ENCODE assay signal across 15 cellular contexts in genomic region chr14:35353409-35354172, GRCh38. TPM values are rescaled to one million over a fixed set of nuclear protein-coding genes. Genes with fewer than 3 reads are reported as not detected.
DNase-seq lines count a peak whose midpoint lies in the region; ATAC-seq and TF ChIP-seq lines count a peak whose summit lies in the region.
"Had no signal": no experiment of that assay in that cellular context is flagged by ENCODE, and none has a peak within 500 bp of the region (broad histone marks: within the 10 kb centered on the region; RNA-seq: fewer than 3 reads in every experiment).

No MANE protein-coding gene starts in this region.

- H3K36me3 ChIP-seq in Panc1 (ENCODE audit: control insufficient read depth, insufficient read depth, low read length) (no peaks in the 10 kb centered on the region), testis (ENCODE audit: low read depth, missing control alignments) (no peaks in the 10 kb centered on the region), heart left ventricle (no peaks in the 10 kb centered on the region)
- H3K36me3 ChIP-seq: stomach, uterus had no signal

- H3K4me3 ChIP-seq in Panc1 (ENCODE audit: low read depth in 2 of 2, low read length in 2 of 2) (no peak overlapping the region), testis (no peak overlapping the region), heart left ventricle (no peak overlapping the region)
- H3K4me3 ChIP-seq: stomach, uterus had no signal

- H3K9me3 Mint-ChIP-seq in activated naive CD8-positive, alpha-beta T cell (ENCODE audit: low read depth): no peaks in the 10 kb centered on the region
- H3K9me3 Mint-ChIP-seq in activated naive CD8-positive, alpha-beta T cell treated with anti-CD3 and anti-CD28 coated beads, Interleukin-2, amount 50 U/mL, for 24 hours: no peaks in the 10 kb centered on the region
- H3K9me3 Mint-ChIP-seq: T-cell had no signal

- H3K4me3 Mint-ChIP-seq in activated naive CD8-positive, alpha-beta T cell: no peak overlapping the region
- H3K4me3 Mint-ChIP-seq in activated naive CD8-positive, alpha-beta T cell treated with anti-CD3 and anti-CD28 coated beads, Interleukin-2, amount 50 U/mL, for 24 hours: no peak overlapping the region
- H3K4me3 Mint-ChIP-seq: T-cell had no signal

- peak overlapping the region; percentile 0 for H3K27ac Mint-ChIP-seq in activated naive CD8-positive, alpha-beta T cell
- H3K27ac Mint-ChIP-seq in activated naive CD8-positive, alpha-beta T cell treated with anti-CD3 and anti-CD28 coated beads, Interleukin-2, amount 50 U/mL, for 24 hours: no peak overlapping the region
- H3K27ac Mint-ChIP-seq: T-cell had no signal

- no TSS peak for BruUV-seq in Panc1 (replicated peaks; lab: Mats Ljungman, UMichigan)

- ATAC-seq in activated naive CD8-positive, alpha-beta T cell treated with anti-CD3 and anti-CD28 coated beads, Interleukin-2, amount 50 U/mL, for 24 hours: no peak
- ATAC-seq in Panc1: no peak
- peak; percentile 69 for ATAC-seq in left lobe of liver
- ATAC-seq in heart left ventricle: no peak
- ATAC-seq: T-cell had no signal

- WGBS in testis, 2 donors: 67 to 74% methylated on average over 10 of the region's 10 CpGs
- WGBS in heart left ventricle, 4 donors: 71 to 82% (median 77%) methylated on average over 10 of the region's 10 CpGs

- H3K36me3 Mint-ChIP-seq in activated naive CD8-positive, alpha-beta T cell: no peaks in the 10 kb centered on the region
- no peaks in the 10 kb centered on the region for H3K36me3 Mint-ChIP-seq in activated naive CD8-positive, alpha-beta T cell treated with anti-CD3 and anti-CD28 coated beads, Interleukin-2, amount 50 U/mL, for 24 hours (ENCODE audit: low read depth)
- H3K36me3 Mint-ChIP-seq: T-cell had no signal

- POLR2A ChIA-PET in Panc1 (lab: Charles Lee): no interaction called here

- DNase-seq in activated naive CD8-positive, alpha-beta T cell treated with anti-CD3 and anti-CD28 coated beads, Interleukin-2, amount 50 U/mL, for 24 hours: no peak
- DNase-seq in Panc1 (ENCODE audit: low read depth, low spot score): no peak
- peak; percentile 74 for DNase-seq in left lobe of liver (ENCODE audit: low spot score)
- no peak for DNase-seq in testis
- no peak for DNase-seq in heart left ventricle
- DNase-seq in activated CD4-positive, CD25-positive, alpha-beta regulatory T cell (lab: John Stamatoyannopoulos, UW): no peak
- DNase-seq in HK-2 (ENCODE audit: unreplicated experiment): no peak
- DNase-seq: activated CD4-positive, CD25-positive, alpha-beta regulatory T cell treated with anti-CD3 and anti-CD28 coated beads, Interleukin-2, amount 50 U/mL, for 72 hours; NCI-H187 treated with DMSO at 0.1 percent for 48 hours; NCI-H774; stimulated activated CD4-positive, alpha-beta T cell treated with anti-CD3 and anti-CD28 coated beads, Interleukin-15, amount 100 ng/mL, for 24 hours; stomach; T-cell; uterus had no signal

- TF ChIP-seq POLR2A in testis (IDR thresholded peaks at IDR 0.05) (no peak), heart left ventricle (IDR thresholded peaks at IDR 0.05) (no peak)

- CTCF ChIA-PET in Panc1 (lab: Charles Lee): no interaction called here

- H3K27me3 ChIP-seq in Panc1 (ENCODE audit: control insufficient read depth, insufficient read depth, low read length): no peaks in the 10 kb centered on the region
- H3K27me3 ChIP-seq in testis: no peaks in the 10 kb centered on the region
- no peaks in the 10 kb centered on the region for H3K27me3 ChIP-seq in heart left ventricle
- H3K27me3 ChIP-seq: stomach, uterus had no signal

- no peaks in the 10 kb centered on the region for H3K27me3 Mint-ChIP-seq in activated naive CD8-positive, alpha-beta T cell
- no peaks in the 10 kb centered on the region for H3K27me3 Mint-ChIP-seq in activated naive CD8-positive, alpha-beta T cell treated with anti-CD3 and anti-CD28 coated beads, Interleukin-2, amount 50 U/mL, for 24 hours

- in situ Hi-C loops in Panc1 (cut with HindIII; ENCODE audit: low pct_unique_long_range_greater_than_20kb, low sequenced_read_pairs): no loop called here

- intact Hi-C loops in Panc1 (cut with micrococcal nuclease; ENCODE audit: unreplicated experiment) (no loop called here), testis (cut with DNase I; ENCODE audit: low total_unique reads) (no loop called here), heart left ventricle (cut with DNase I) (no loop called here)

- H3K4me1 Mint-ChIP-seq in activated naive CD8-positive, alpha-beta T cell (ENCODE audit: low read depth): peaks cover 34% of the 10 kb centered on the region
- peaks cover 37% of the 10 kb centered on the region for H3K4me1 Mint-ChIP-seq in activated naive CD8-positive, alpha-beta T cell treated with anti-CD3 and anti-CD28 coated beads, Interleukin-2, amount 50 U/mL, for 24 hours

- TF ChIP-seq CTCF in Panc1 (IDR thresholded peaks at IDR 0.05): no peak
- TF ChIP-seq CTCF in testis (IDR thresholded peaks at IDR 0.05): no peak
- no peak for TF ChIP-seq CTCF in heart left ventricle (IDR thresholded peaks at IDR 0.05)

- H3K27ac ChIP-seq in Panc1 (ENCODE audit: low read length) (peak overlapping the region; percentile 51; the same call in 1 of the 2 replicates), testis (peak overlapping the region; percentile 45 to 56), heart left ventricle (no peak overlapping the region)
- H3K27ac ChIP-seq: uterus had no signal

- H3K9me3 ChIP-seq in Panc1 (ENCODE audit: control insufficient read depth, insufficient read depth, low read depth, low read length) (no peaks in the 10 kb centered on the region), testis (no peaks in the 10 kb centered on the region), heart left ventricle (no peaks in the 10 kb centered on the region)
- H3K9me3 ChIP-seq: stomach, uterus had no signal

- H3K4me1 ChIP-seq in Panc1 (ENCODE audit: control insufficient read depth, insufficient read depth, low read length): peaks cover 27% of the 10 kb centered on the region
- peaks cover 28% of the 10 kb centered on the region for H3K4me1 ChIP-seq in testis
- H3K4me1 ChIP-seq in heart left ventricle: peaks cover 0 to 29% (median 9%) of the 10 kb centered on the region in 12 donors
- H3K4me1 ChIP-seq: uterus had no signal

RNA-seq across cellular contexts. Expression of gene NFKBIA, which starts 51.0 kb away (rescaled TPM):
- 99.4 TPM for total RNA-seq in Panc1 (2021; ENCODE audit: unreplicated experiment)
- 121 TPM for polyA plus RNA-seq in Panc1 (2012; ENCODE audit: insufficient read length)
- total RNA-seq in left lobe of liver: 116 TPM
- total RNA-seq in testis: 100 to 1,000 TPM; 154 to 171 TPM
- polyA plus RNA-seq in testis (ENCODE audit: insufficient read depth, low read depth, low replicate concordance): 64.7 TPM
- total RNA-seq in heart left ventricle: 100 to 1,000 TPM in 3 of 9 donors, 10 to 100 TPM in 6; 42.7 to 193 (median 68.5) TPM
- 10 to 100 TPM; 53.9 to 64.3 TPM for polyA plus RNA-seq in heart left ventricle

Comparison
In these comparisons a context has a peak if more than half of its experiments do, and no peak if none do; other contexts are left out.
1. H3K27ac ChIP-seq: peak in Panc1 (single experiment) and testis (2 of 2); none in heart left ventricle (0 of 12).